ENCODE assay signal across 24 cellular contexts in genomic region chr10:13183625-13184024, GRCh38. TPM values are rescaled to one million over a fixed set of nuclear protein-coding genes. Genes with fewer than 3 reads are reported as not detected.
A peak's percentile ranks its signal among the peaks of the same experiment; 100 is the strongest.
DNase-seq lines count a peak whose midpoint lies in the region; ATAC-seq and FAIRE-seq lines count a peak whose summit lies in the region.
"Had no signal": no experiment of that assay in that cellular context is flagged by ENCODE, and none has a peak within 500 bp of the region (broad histone marks: within the 10 kb centered on the region; RNA-seq: fewer than 3 reads in every experiment).

No MANE protein-coding gene starts in this region.

- DNase-seq in memory B cell (ENCODE audit: low spot score in 2 of 2) (no peak), frontal cortex (ENCODE audit: low spot score in 2 of 2) (no peak), GM19240 (ENCODE audit: insufficient read length, low spot score) (no peak)
- DNase-seq in activated CD4-positive, alpha-beta T cell treated with anti-CD3 and anti-CD28 coated beads, Interleukin-2, amount 10 ng/mL, durations not matched to agents 24 days and 14 days, result no peak
- DNase-seq: activated CD4-positive, CD25-positive, alpha-beta regulatory T cell; AML-193; COR-L47; HFFc6; NCI-H1092 treated with DMSO at 0.1 percent for 48 hours; NCI-H2107; NCI-H774; OCI-M1; SIG-M5; spleen had no signal

- no peak overlapping the region for H3K27ac Mint-ChIP-seq in memory B cell
- H3K27ac Mint-ChIP-seq in activated CD4-positive, alpha-beta T cell treated with anti-CD3 and anti-CD28 coated beads, Interleukin-2, amount 10 ng/mL, durations not matched to agents 24 days and 14 days, result no peak overlapping the region
- H3K27ac Mint-ChIP-seq: activated T-helper 2 cell treated with anti-CD3 and anti-CD28 coated beads, Interferon-gamma antibody, Interleukin-2, Interleukin-4, amounts not matched to agents 10 μg/mL and 5 μg/mL and 100 μg/mL, durations not matched to agents 14 hours and 24 hours and 36 hours; HFFc6 had no signal

- no peaks in the 10 kb centered on the region for H3K36me3 Mint-ChIP-seq in memory B cell
- peaks cover 58% of the 10 kb centered on the region for H3K36me3 Mint-ChIP-seq in activated CD4-positive, alpha-beta T cell treated with anti-CD3 and anti-CD28 coated beads, Interleukin-2, amount 10 ng/mL, durations not matched to agents 24 days and 14 days (ENCODE audit: low read depth)

- FAIRE-seq in frontal cortex (lab: Jason Lieb, UNC), result no peak

- peak; percentile 33 for ATAC-seq in GM18508 (IDR thresholded peaks at IDR 0.05; ENCODE audit: insufficient read depth, unreplicated experiment)
- peak; percentile 67 for ATAC-seq in GM21360 (IDR thresholded peaks at IDR 0.05; ENCODE audit: unreplicated experiment)
- ATAC-seq in HG02981 (IDR thresholded peaks at IDR 0.05; ENCODE audit: unreplicated experiment), result peak; percentile 57
- ATAC-seq in memory B cell (ENCODE audit: low read depth), result peak; percentile 74
- no peak for ATAC-seq in GM19035 (IDR thresholded peaks at IDR 0.05; ENCODE audit: unreplicated experiment)

- no peaks in the 10 kb centered on the region for H3K27me3 Mint-ChIP-seq in memory B cell
- no peaks in the 10 kb centered on the region for H3K27me3 Mint-ChIP-seq in activated CD4-positive, alpha-beta T cell treated with anti-CD3 and anti-CD28 coated beads, Interleukin-2, amount 10 ng/mL, durations not matched to agents 24 days and 14 days

- peaks cover 3% of the 10 kb centered on the region for H3K9me3 Mint-ChIP-seq in memory B cell
- H3K9me3 Mint-ChIP-seq in activated CD4-positive, alpha-beta T cell treated with anti-CD3 and anti-CD28 coated beads, Interleukin-2, amount 10 ng/mL, durations not matched to agents 24 days and 14 days, result no peaks in the 10 kb centered on the region
- H3K9me3 Mint-ChIP-seq: activated T-helper 2 cell treated with anti-CD3 and anti-CD28 coated beads, Interferon-gamma antibody, Interleukin-2, Interleukin-4, amounts not matched to agents 10 μg/mL and 5 μg/mL and 100 μg/mL, durations not matched to agents 14 hours and 24 hours and 36 hours; HFFc6 had no signal

- intact Hi-C loops in activated CD4-positive, alpha-beta T cell treated with anti-CD3 and anti-CD28 coated beads, Interleukin-2, amount 10 ng/mL, durations not matched to agents 24 days and 14 days (cut with micrococcal nuclease), result no loop called here

- peaks cover 2% of the 10 kb centered on the region for H3K4me1 Mint-ChIP-seq in memory B cell
- H3K4me1 Mint-ChIP-seq in activated CD4-positive, alpha-beta T cell treated with anti-CD3 and anti-CD28 coated beads, Interleukin-2, amount 10 ng/mL, durations not matched to agents 24 days and 14 days, result no peaks in the 10 kb centered on the region

- no peak overlapping the region for H3K4me3 Mint-ChIP-seq in memory B cell
- no peak overlapping the region for H3K4me3 Mint-ChIP-seq in activated CD4-positive, alpha-beta T cell treated with anti-CD3 and anti-CD28 coated beads, Interleukin-2, amount 10 ng/mL, durations not matched to agents 24 days and 14 days
- H3K4me3 Mint-ChIP-seq: HFFc6 had no signal

RNA-seq across cellular contexts. Expression of gene MCM10, which starts 22.3 kb away (rescaled TPM):
- total RNA-seq in frontal cortex, result 2.4 TPM
- 107 and 112 TPM in 2 replicates for total RNA-seq in activated CD4-positive, alpha-beta T cell treated with anti-CD3 and anti-CD28 coated beads, Interleukin-2, amount 10 ng/mL, durations not matched to agents 24 days and 14 days

RNA-seq across cellular contexts. Expression of gene UCMA, which starts 50.5 kb away (rescaled TPM):
- total RNA-seq in frontal cortex, result not detected
- total RNA-seq in activated CD4-positive, alpha-beta T cell treated with anti-CD3 and anti-CD28 coated beads, Interleukin-2, amount 10 ng/mL, durations not matched to agents 24 days and 14 days, result not detected in 2 replicates
- total RNA-seq: activated T-helper 2 cell treated with anti-CD3 and anti-CD28 coated beads, Interferon-gamma antibody, Interleukin-2, Interleukin-4, amounts not matched to agents 10 μg/mL and 5 μg/mL and 100 μg/mL, durations not matched to agents 14 hours and 24 hours and 36 hours; cardiac septum; esophagus muscularis mucosa; HFFc6; liver; renal cortical epithelial cell; spleen; T-helper 2 cell treated with Interferon-gamma antibody and Interleukin-4, amounts not matched to agents 100 ng/mL and 5 ng/mL, for 36 hours had no signal

Comparison
In these comparisons a context has a peak if more than half of its experiments do, and no peak if none do; other contexts are left out.
1. RNA of gene MCM10, which starts 22.3 kb away (total RNA-seq): 107 to 112 TPM in activated CD4-positive, alpha-beta T cell treated with anti-CD3 and anti-CD28 coated beads, Interleukin-2, amount 10 ng/mL, durations not matched to agents 24 days and 14 days; 2.4 TPM in frontal cortex (single experiment); every median in the first group is over 10 times any median in the second.